In the genomic region with DNA sequence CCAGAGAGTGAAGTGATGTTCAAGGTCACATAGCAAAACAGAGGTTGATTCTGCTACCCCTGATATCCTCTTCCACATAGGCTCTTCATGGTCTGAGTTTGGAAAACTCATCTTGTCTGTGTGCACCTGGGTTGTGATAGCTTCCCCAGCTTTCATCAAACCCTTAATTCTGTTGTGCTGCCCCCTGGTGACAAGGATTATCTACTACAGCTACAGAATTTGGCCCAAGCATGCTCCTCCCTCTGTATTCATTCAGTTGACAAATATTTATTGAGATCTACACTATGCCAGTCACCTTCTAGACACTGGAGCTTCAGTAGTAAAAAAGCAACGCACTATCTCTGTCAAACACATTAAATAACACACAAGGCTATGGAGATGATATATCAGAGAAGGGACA, we compare ENCODE assay signal across 8 cellular contexts. TPM values are rescaled to one million over a fixed set of nuclear protein-coding genes. Genes with fewer than 3 reads are reported as not detected.
A peak's percentile ranks its signal among the peaks of the same experiment; 100 is the strongest.
DNase-seq lines count a peak whose midpoint lies in the region; ATAC-seq and TF ChIP-seq lines count a peak whose summit lies in the region.

No MANE protein-coding gene starts in this region.

- no peaks in the 10 kb centered on the region for H3K9me3 Mint-ChIP-seq in CD4-positive, alpha-beta T cell
- no peaks in the 10 kb centered on the region for H3K9me3 Mint-ChIP-seq in mesothelial cell of epicardium

- H3K27me3 Mint-ChIP-seq in CD4-positive, alpha-beta T cell, result peaks cover 14% of the 10 kb centered on the region
- H3K27me3 Mint-ChIP-seq in mesothelial cell of epicardium (ENCODE audit: low read depth), result peaks cover 3% of the 10 kb centered on the region

- H3K27me3 ChIP-seq in CD4-positive, alpha-beta T cell (ENCODE audit: control insufficient read depth, insufficient read depth, low read length), result no peaks in the 10 kb centered on the region

- peak; percentile 39 for TF ChIP-seq CTCF in CD4-positive, alpha-beta T cell (IDR thresholded peaks at IDR 0.05)
- peak; percentile 77 for TF ChIP-seq CTCF in mesothelial cell of epicardium (IDR thresholded peaks at IDR 0.05; ENCODE audit: unreplicated experiment)

- intact Hi-C loops in CD4-positive, alpha-beta T cell (cut with DNase I, micrococcal nuclease), result loop anchor here (1.0 to 10.0 kb wide), 6 partner anchors 108 to 455 kb away; no protein-coding TSS in a partner anchor

- no peak overlapping the region for H3K27ac Mint-ChIP-seq in CD4-positive, alpha-beta T cell
- H3K27ac Mint-ChIP-seq in mesothelial cell of epicardium, result no peak overlapping the region

- peak; percentile 60 for ATAC-seq in CD4-positive, alpha-beta T cell (ENCODE audit: poor library complexity)
- ATAC-seq in GM18909 (IDR thresholded peaks at IDR 0.05; ENCODE audit: poor library complexity, unreplicated experiment), result peak; percentile 91
- peak; percentile 97 for ATAC-seq in HG03139 (IDR thresholded peaks at IDR 0.05; ENCODE audit: unreplicated experiment)

- POLR2A ChIA-PET in CD4-positive, alpha-beta T cell (lab: Charles Lee), result no interaction called here

- H3K4me1 Mint-ChIP-seq in CD4-positive, alpha-beta T cell (ENCODE audit: low read depth), result no peaks in the 10 kb centered on the region
- peaks cover 18% of the 10 kb centered on the region for H3K4me1 Mint-ChIP-seq in mesothelial cell of epicardium

- no peaks in the 10 kb centered on the region for H3K36me3 Mint-ChIP-seq in CD4-positive, alpha-beta T cell (ENCODE audit: low read depth)
- no peaks in the 10 kb centered on the region for H3K36me3 Mint-ChIP-seq in mesothelial cell of epicardium

- H3K4me3 Mint-ChIP-seq in CD4-positive, alpha-beta T cell, result no peak overlapping the region
- no peak overlapping the region for H3K4me3 Mint-ChIP-seq in mesothelial cell of epicardium

- H3K9me3 ChIP-seq in CD4-positive, alpha-beta T cell (ENCODE audit: control insufficient read depth, low read length), result no peaks in the 10 kb centered on the region

- CTCF ChIA-PET in CD4-positive, alpha-beta T cell (lab: Charles Lee), result interaction anchor here (2.2 kb wide), 1 partner anchor 347 kb away, joined by 7 read pairs; no protein-coding TSS in a partner anchor

- DNase-seq in CD4-positive, alpha-beta T cell, result peak in 8 of 10 experiments; percentile 1 to 24 (median 16)
- DNase-seq in NCI-H2227 treated with DMSO at 0.1 percent for 48 hours (lab: John Stamatoyannopoulos, UW) (peak; percentile 61), mesothelial cell of epicardium (ENCODE audit: low spot score in 2 of 2, unreplicated experiment in 2 of 2) (peak; percentile 43 to 70)
- peak; percentile 34 for DNase-seq in activated CD4-positive, CD25-positive, alpha-beta regulatory T cell treated with anti-CD3 and anti-CD28 coated beads, Interleukin-2, amount 50 U/mL, for 72 hours
- peak; percentile 20 for DNase-seq in effector CD4-positive, alpha-beta T cell
- DNase-seq in stimulated activated naive CD4-positive, alpha-beta T cell treated with Interleukin-2 at 50 U/mL for 16 hours (lab: John Stamatoyannopoulos, UW), result peak; percentile 0

- H3K27ac ChIP-seq in CD4-positive, alpha-beta T cell (ENCODE audit: low read depth, low read length), result no peak overlapping the region

RNA-seq across cellular contexts. Expression of gene SMPDL3A, which starts 50.4 kb away (rescaled TPM):
- total RNA-seq in CD4-positive, alpha-beta T cell, result under 1 TPM; 0.22 to 0.52 TPM
- total RNA-seq in mesothelial cell of epicardium, result 55.2 to 58.9 TPM (median 57.3 TPM) in 3 replicates

RNA-seq across cellular contexts. Expression of gene FABP7, which starts 60.0 kb away (rescaled TPM):
- total RNA-seq in CD4-positive, alpha-beta T cell, result not detected
- 2.9 to 4.0 TPM (median 3.9 TPM) in 3 replicates for total RNA-seq in mesothelial cell of epicardium

Comparison
In these comparisons a context has a peak if more than half of its experiments do, and no peak if none do; other contexts are left out.
1. DNase-seq: peak in every context shown above with its lines; median percentile 61 in NCI-H2227 treated with DMSO at 0.1 percent for 48 hours; 56 in mesothelial cell of epicardium; 34 in activated CD4-positive, CD25-positive, alpha-beta regulatory T cell treated with anti-CD3 and anti-CD28 coated beads, Interleukin-2, amount 50 U/mL, for 72 hours; 20 in effector CD4-positive, alpha-beta T cell; 16 in CD4-positive, alpha-beta T cell; 0 in stimulated activated naive CD4-positive, alpha-beta T cell treated with Interleukin-2 at 50 U/mL for 16 hours.
2. RNA of gene SMPDL3A, which starts 50.4 kb away (total RNA-seq): 55.2 to 58.9 TPM in mesothelial cell of epicardium; 0.22 to 0.52 TPM in CD4-positive, alpha-beta T cell; every median in the first group is over 10 times any median in the second.
3. Peak in every context shown above with its lines, with median percentiles within 50 percentile points of each other: ATAC-seq.